In the genomic region with DNA sequence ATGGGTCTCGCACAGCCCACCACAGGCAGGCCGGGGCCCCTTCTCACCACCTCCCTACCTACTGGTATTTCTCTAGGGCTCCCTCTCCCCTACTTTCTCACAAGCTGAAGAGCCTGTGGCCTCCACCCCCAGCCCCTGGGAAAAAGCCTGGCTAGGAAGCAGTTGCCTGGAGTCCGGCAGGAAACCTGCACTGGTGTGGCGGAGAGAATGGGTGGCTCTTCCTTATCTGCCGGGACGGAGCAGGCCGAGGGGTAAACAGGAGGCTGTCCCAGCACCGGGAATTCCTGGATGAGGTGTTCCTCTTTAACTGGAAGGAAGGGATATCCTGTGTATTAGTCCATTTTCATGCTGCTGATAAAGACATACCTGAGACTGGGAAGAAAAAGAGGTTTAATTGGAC, we compare ENCODE assay signal across 21 cellular contexts.
"Had no signal": no experiment of that assay in that cellular context is flagged by ENCODE, and none has a peak within 500 bp of the region (broad histone marks: within the 10 kb centered on the region; RNA-seq: fewer than 3 reads in every experiment).

No MANE protein-coding gene starts in this region.

- H3K27ac Mint-ChIP-seq: activated CD4-positive, alpha-beta memory T cell treated with anti-CD3 and anti-CD28 coated beads, Interleukin-2, amount 10 ng/mL, durations not matched to agents 7 days and 5 days; activated naive CD4-positive, alpha-beta T cell treated with anti-CD3 and anti-CD28 coated beads, Interleukin-2, amount 50 U/mL, for 24 hours; naive thymus-derived CD8-positive, alpha-beta T cell had no signal

- H3K9me3 ChIP-seq: adrenal gland, esophagus squamous epithelium, SK-N-SH, transverse colon had no signal

- H3K4me1 ChIP-seq: adrenal gland, transverse colon had no signal

- H3K4me3 ChIP-seq: adrenal gland, cardiac muscle cell, esophagus squamous epithelium, transverse colon had no signal

- H3K9me3 Mint-ChIP-seq: activated CD4-positive, alpha-beta memory T cell treated with anti-CD3 and anti-CD28 coated beads, Interleukin-2, amount 10 ng/mL, durations not matched to agents 7 days and 5 days; activated naive CD4-positive, alpha-beta T cell treated with anti-CD3 and anti-CD28 coated beads, Interleukin-2, amount 50 U/mL, for 24 hours; activated T-cell treated with anti-CD3 and anti-CD28 coated beads, Interleukin-2, amount 50 U/mL, for 4 hours; naive thymus-derived CD8-positive, alpha-beta T cell had no signal

- ATAC-seq: activated T-cell treated with anti-CD3 and anti-CD28 coated beads, Interleukin-2, amount 50 U/mL, for 4 hours; naive thymus-derived CD8-positive, alpha-beta T cell had no signal

- H3K4me1 Mint-ChIP-seq: activated CD4-positive, alpha-beta memory T cell treated with anti-CD3 and anti-CD28 coated beads, Interleukin-2, amount 10 ng/mL, durations not matched to agents 7 days and 5 days; activated naive CD4-positive, alpha-beta T cell treated with anti-CD3 and anti-CD28 coated beads, Interleukin-2, amount 50 U/mL, for 24 hours; naive thymus-derived CD8-positive, alpha-beta T cell had no signal

- H3K4me3 Mint-ChIP-seq: activated CD4-positive, alpha-beta memory T cell treated with anti-CD3 and anti-CD28 coated beads, Interleukin-2, amount 10 ng/mL, durations not matched to agents 7 days and 5 days; activated naive CD4-positive, alpha-beta T cell treated with anti-CD3 and anti-CD28 coated beads, Interleukin-2, amount 50 U/mL, for 24 hours; activated T-cell treated with anti-CD3 and anti-CD28 coated beads, Interleukin-2, amount 50 U/mL, for 4 hours; naive thymus-derived CD8-positive, alpha-beta T cell had no signal

- H3K9ac ChIP-seq: SK-N-SH had no signal

- H3K36me3 Mint-ChIP-seq: activated naive CD4-positive, alpha-beta T cell treated with anti-CD3 and anti-CD28 coated beads, Interleukin-2, amount 50 U/mL, for 24 hours; naive thymus-derived CD8-positive, alpha-beta T cell had no signal

- H3K4me2 ChIP-seq: SK-N-SH had no signal

- FAIRE-seq: small intestine had no signal

- DNase-seq: activated CD4-positive, alpha-beta memory T cell treated with anti-CD3 and anti-CD28 coated beads, Interleukin-2, amount 10 ng/mL, durations not matched to agents 7 days and 5 days; activated effector memory CD4-positive, alpha-beta T cell treated with Interleukin-2 at 50 U/mL for 16 hours; activated T-cell treated with anti-CD3 and anti-CD28 coated beads, Interleukin-2, amount 50 U/mL, for 4 hours; esophagus squamous epithelium; glutamatergic neuron; kidney glomerular epithelial cell; mammary epithelial cell; naive thymus-derived CD8-positive, alpha-beta T cell; posterior cingulate gyrus; retina; SK-N-SH; small intestine; stimulated activated CD4-positive, alpha-beta T cell treated with anti-CD3 and anti-CD28 coated beads, Interleukin-4, amount 100 ng/mL, for 4 hours; stimulated activated CD8-positive, alpha-beta memory T cell treated with anti-CD3 and anti-CD28 coated beads, Interleukin-4, amount 100 ng/mL, for 48 hours; stimulated activated naive CD4-positive, alpha-beta T cell treated with Interleukin-2 at 50 U/mL for 16 hours; T-helper 1 cell; T1000; transverse colon had no signal

- H3K36me3 ChIP-seq: adrenal gland, cardiac muscle cell, esophagus squamous epithelium, transverse colon had no signal

- H3K27ac ChIP-seq: adrenal gland, cardiac muscle cell, transverse colon had no signal

- H3K27me3 ChIP-seq: adrenal gland, cardiac muscle cell, esophagus squamous epithelium, transverse colon had no signal
